Comparison of ENCODE assay signal across 27 cellular contexts in genomic region chrX:67159437-67159836, GRCh38.
"Had no signal": no experiment of that assay in that cellular context is flagged by ENCODE, and none has a peak within 500 bp of the region (broad histone marks: within the 10 kb centered on the region; RNA-seq: fewer than 3 reads in every experiment).

No MANE protein-coding gene starts in this region.

- FAIRE-seq: colon, endometrium, endothelial cell of umbilical vein, frontal cortex had no signal

- H3K27ac ChIP-seq: colonic mucosa, coronary artery, dorsolateral prefrontal cortex, epithelial cell of prostate, esophagus muscularis mucosa, esophagus squamous epithelium, foreskin keratinocyte, gastrocnemius medialis, gastroesophageal sphincter, heart left ventricle had no signal

- H3K36me3 ChIP-seq: colonic mucosa, esophagus muscularis mucosa, esophagus squamous epithelium, gastrocnemius medialis, gastroesophageal sphincter, heart left ventricle had no signal

- H3K4me1 ChIP-seq: colonic mucosa, esophagus muscularis mucosa, esophagus squamous epithelium, foreskin keratinocyte, gastrocnemius medialis, gastroesophageal sphincter, heart left ventricle had no signal

- H3K9me3 ChIP-seq: colonic mucosa, esophagus muscularis mucosa, esophagus squamous epithelium, gastrocnemius medialis, gastroesophageal sphincter, heart left ventricle had no signal

- DNase-seq: colonic mucosa; cortex of kidney; dermis blood vessel endothelial cell; dorsolateral prefrontal cortex; effector CD4-positive, alpha-beta T cell; effector CD8-positive, alpha-beta T cell; effector memory CD4-positive, alpha-beta T cell; effector memory CD8-positive, alpha-beta T cell; endodermal cell; erythroblast; esophagus squamous epithelium; foreskin fibroblast; foreskin keratinocyte; foreskin melanocyte; gastrocnemius medialis; glutamatergic neuron; head of caudate nucleus; heart left ventricle had no signal

- H3K27me3 ChIP-seq: colonic mucosa, esophagus muscularis mucosa, esophagus squamous epithelium, foreskin keratinocyte, gastrocnemius medialis, gastroesophageal sphincter, heart left ventricle had no signal

- ATAC-seq: effector memory CD8-positive, alpha-beta T cell; esophagus mucosa; foreskin keratinocyte; gastrocnemius medialis; gastroesophageal sphincter; heart left ventricle had no signal

- H3K4me3 ChIP-seq: colonic mucosa, coronary artery, dorsolateral prefrontal cortex, esophagus muscularis mucosa, esophagus squamous epithelium, gastrocnemius medialis, gastroesophageal sphincter, heart left ventricle had no signal
